Comparison of ENCODE assay signal across 13 cellular contexts in genomic region chr7:69403169-69403568, GRCh38.
DNase-seq lines count a peak whose midpoint lies in the region; ATAC-seq, FAIRE-seq and TF ChIP-seq lines count a peak whose summit lies in the region.
"Had no signal": no experiment of that assay in that cellular context is flagged by ENCODE, and none has a peak within 500 bp of the region (broad histone marks: within the 10 kb centered on the region; RNA-seq: fewer than 3 reads in every experiment).

No MANE protein-coding gene starts in this region.

- POLR2A ChIA-PET in HepG2 (lab: Yijun Ruan, JAX): no interaction called here

- H3K4me3 ChIP-seq in DND-41 (ENCODE audit: low read depth in 1 of 2, low read length in 2 of 2) (no peak overlapping the region), HAP-1 (no peak overlapping the region), SJCRH30 (no peak overlapping the region), HepG2 (replicated peaks in 1 of 3; ENCODE audit: insufficient read depth in 1 of 3, low read depth in 2 of 3, low read length in 3 of 3) (no peak overlapping the region)
- H3K4me3 ChIP-seq: tibial nerve had no signal

- intact Hi-C loops in HepG2 (cut with micrococcal nuclease; ENCODE audit: unreplicated experiment): no loop called here

- no peak for TF ChIP-seq POLR2A in HepG2 (IDR thresholded peaks at IDR 0.05; ENCODE audit: insufficient read depth in 1 of 2, low read depth in 2 of 2, low read length in 2 of 2)

- H3K4me2 ChIP-seq in DND-41 (ENCODE audit: insufficient read depth, low read length) (no peak overlapping the region), HepG2 (ENCODE audit: low read depth, low read length) (no peak overlapping the region)

- H3K9ac ChIP-seq in DND-41 (ENCODE audit: low read depth, low read length) (no peak overlapping the region), HepG2 (ENCODE audit: insufficient read depth, low read depth, low read length) (no peak overlapping the region)

- H4K20me1 ChIP-seq in DND-41 (ENCODE audit: insufficient read depth, low read length) (no peaks in the 10 kb centered on the region), HepG2 (ENCODE audit: insufficient read depth, low read length) (no peaks in the 10 kb centered on the region)

- FAIRE-seq in HepG2 (lab: Jason Lieb, UNC): no peak

- H3K27ac ChIP-seq in DND-41 (ENCODE audit: low read length) (no peak overlapping the region), SJCRH30 (no peak overlapping the region), HepG2 (ENCODE audit: extremely low read length, insufficient read depth, low read length) (no peak overlapping the region)
- H3K27ac ChIP-seq: tibial nerve had no signal

- H3K36me3 ChIP-seq in DND-41 (ENCODE audit: insufficient read depth, low read length) (no peaks in the 10 kb centered on the region), HAP-1 (replicated peaks) (no peaks in the 10 kb centered on the region), SJCRH30 (no peaks in the 10 kb centered on the region), HepG2 (replicated peaks in 1 of 2; ENCODE audit: control insufficient read depth in 1 of 2, insufficient read depth in 2 of 2, low read length in 2 of 2) (no peaks in the 10 kb centered on the region)
- H3K36me3 ChIP-seq: tibial nerve had no signal

- H3K79me2 ChIP-seq in DND-41 (ENCODE audit: insufficient read depth, low read length) (no peaks in the 10 kb centered on the region), HepG2 (ENCODE audit: insufficient read depth, low read length) (no peaks in the 10 kb centered on the region)

- H3K27me3 ChIP-seq in DND-41 (ENCODE audit: insufficient read depth, low read length, poor library complexity): no peaks in the 10 kb centered on the region
- H3K27me3 ChIP-seq in HAP-1 (ENCODE audit: low read depth): no peaks in the 10 kb centered on the region
- H3K27me3 ChIP-seq in SJCRH30: 0 out of 2 replicates have a peak, but pooled peaks cover 3% of the 10 kb centered on the region
- H3K27me3 ChIP-seq in HepG2 (ENCODE audit: control insufficient read depth in 1 of 2, insufficient read depth in 2 of 2, low read length in 2 of 2): no peaks in the 10 kb centered on the region
- H3K27me3 ChIP-seq: tibial nerve had no signal

- no peaks in the 10 kb centered on the region for H3K4me1 ChIP-seq in DND-41 (ENCODE audit: insufficient read depth, low read length)
- H3K4me1 ChIP-seq in HAP-1: no peaks in the 10 kb centered on the region
- H3K4me1 ChIP-seq in SJCRH30: no peaks in the 10 kb centered on the region
- no peaks in the 10 kb centered on the region for H3K4me1 ChIP-seq in HepG2 (ENCODE audit: insufficient read depth, low read length)
- H3K4me1 ChIP-seq: tibial nerve had no signal

- whole genome bisulfite sequencing in HepG2 (ENCODE audit: low lambda C conversion rate): 0% methylated on average over 2 of the region's 2 CpGs

- no peak for TF ChIP-seq EP300 in HepG2 (IDR thresholded peaks at IDR 0.05; ENCODE audit: low read depth in 2 of 2, low read length in 2 of 2)
- no peak for TF ChIP-seq EP300 in HepG2 (CRISPR knock-in tag; IDR thresholded peaks at IDR 0.05; ENCODE audit: borderline replicate concordance)

- DNase-seq in DND-41 (no peak), HAP-1 (ENCODE audit: low spot score in 2 of 2) (peak; percentile 20 to 51), SJCRH30 (peak; percentile 37 to 59), HepG2 (ENCODE audit: low spot score) (no peak), KG1 (lab: John Stamatoyannopoulos, UW) (no peak), NCI-H187 treated with DMSO at 0.1 percent for 48 hours (lab: John Stamatoyannopoulos, UW) (no peak)
- DNase-seq: activated T-cell treated with anti-CD3 and anti-CD28 coated beads, Interleukin-2, amount 50 U/mL, for 48 hours; cerebellar nuclear complex; naive thymus-derived CD8-positive, alpha-beta T cell; SW 1271 had no signal

- CTCF ChIA-PET in HepG2 (lab: Yijun Ruan, JAX; ENCODE audit: low intra/inter-chr PET ratio, low total read pairs): no interaction called here

- TF ChIP-seq CTCF in DND-41 (IDR thresholded peaks at IDR 0.05; ENCODE audit: borderline replicate concordance, extremely low read depth, low read length, poor library complexity, severe bottlenecking): peak; percentile 46
- TF ChIP-seq CTCF in HepG2 (CRISPR knock-in tag; IDR thresholded peaks at IDR 0.05): no peak; the same call in 1 of the 2 replicates

- no TSS peak for BruUV-seq in HepG2 (replicated peaks; lab: Mats Ljungman, UMichigan)

- in situ Hi-C loops in HAP-1 (cut with MboI; ENCODE audit: low sequenced_read_pairs) (no loop called here), HepG2 (cut with HindIII; ENCODE audit: extremely low pct_ligation_motif_present, low pct_unique_long_range_greater_than_20kb) (no loop called here)

- no peak for TF ChIP-seq RAD21 in HepG2 (CRISPR knock-in tag; IDR thresholded peaks at IDR 0.05)

- ATAC-seq in DND-41 (ENCODE audit: insufficient read depth, low read depth) (no peak), HepG2 (peak; percentile 31; the same call in 1 of the 3 replicates), HG02973 (IDR thresholded peaks at IDR 0.05; ENCODE audit: unreplicated experiment) (no peak), GM19035 (IDR thresholded peaks at IDR 0.05; ENCODE audit: unreplicated experiment) (no peak)
- ATAC-seq: naive thymus-derived CD8-positive, alpha-beta T cell had no signal

- H2AFZ ChIP-seq in DND-41 (ENCODE audit: low read depth, low read length): no peak overlapping the region
- H2AFZ ChIP-seq in HepG2 (ENCODE audit: low read length): no peak overlapping the region

- H3K9me3 ChIP-seq in DND-41 (ENCODE audit: insufficient read depth, low read length, severe bottlenecking): no peaks in the 10 kb centered on the region
- H3K9me3 ChIP-seq in HAP-1: no peaks in the 10 kb centered on the region
- no peaks in the 10 kb centered on the region for H3K9me3 ChIP-seq in SJCRH30 (replicated peaks)
- no peaks in the 10 kb centered on the region for H3K9me3 ChIP-seq in HepG2 (ENCODE audit: low read length)

TF ChIP-seq in HepG2, 621 proteins besides CTCF, POLR2A, EP300 and RAD21:
- TF ChIP-seq LBX2 (CRISPR knock-in tag; IDR thresholded peaks at IDR 0.05; ENCODE audit: borderline replicate concordance): no peak
- peak; percentile 28 for TF ChIP-seq STAG1 (CRISPR knock-in tag; IDR thresholded peaks at IDR 0.05)

Comparison
In these comparisons a context has a peak if more than half of its experiments do, and no peak if none do; other contexts are left out.
1. DNase-seq: peak in HAP-1 (2 of 2) and SJCRH30 (2 of 2); none in DND-41 (single experiment), HepG2 (single experiment), KG1 (single experiment) and NCI-H187 treated with DMSO at 0.1 percent for 48 hours (single experiment).